In the genomic region with DNA sequence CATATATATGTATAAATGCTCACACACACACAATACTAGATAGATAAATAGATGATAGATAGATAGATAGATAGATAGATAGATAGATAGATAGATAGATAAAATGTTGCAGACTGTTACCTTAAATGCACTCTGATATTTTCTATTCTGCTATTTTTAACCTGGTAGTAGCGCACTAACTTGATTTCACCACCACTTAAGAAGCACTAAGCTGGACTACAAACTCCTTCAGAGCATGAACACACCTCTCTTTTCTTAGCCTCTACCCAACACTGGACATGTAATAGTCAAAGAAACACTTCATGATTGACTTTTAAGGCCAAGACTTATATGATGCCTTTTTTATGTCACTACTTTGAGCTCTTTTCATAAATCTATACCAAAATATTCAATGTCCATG, we compare ENCODE assay signal across 9 cellular contexts.
"Had no signal": no experiment of that assay in that cellular context is flagged by ENCODE, and none has a peak within 500 bp of the region (broad histone marks: within the 10 kb centered on the region; RNA-seq: fewer than 3 reads in every experiment).

No MANE protein-coding gene starts in this region.

- H3K36me3 ChIP-seq: HAP-1 had no signal

- ATAC-seq: GM23338, HCT116 had no signal

- H3K4me1 ChIP-seq: HAP-1 had no signal

- H3K9me3 ChIP-seq: HAP-1 had no signal

- DNase-seq: GM23248, GOT3, H7, H9, HCEC 1CT, HFFc6 had no signal

- H3K27ac ChIP-seq: GM23248 had no signal

- H3K4me3 ChIP-seq: GM23248, GM23338, HAP-1 had no signal
